Comparison of ENCODE assay signal across 14 cellular contexts in genomic region chr3:159989973-159990846, GRCh38. TPM values are rescaled to one million over a fixed set of nuclear protein-coding genes. Genes with fewer than 3 reads are reported as not detected.
DNase-seq lines count a peak whose midpoint lies in the region; ATAC-seq and TF ChIP-seq lines count a peak whose summit lies in the region.
"Had no signal": no experiment of that assay in that cellular context is flagged by ENCODE, and none has a peak within 500 bp of the region (broad histone marks: within the 10 kb centered on the region; RNA-seq: fewer than 3 reads in every experiment).

No MANE protein-coding gene starts in this region.

- H3K27me3 Mint-ChIP-seq in activated CD4-positive, alpha-beta memory T cell treated with anti-CD3 and anti-CD28 coated beads, Interleukin-2, amount 10 ng/mL, durations not matched to agents 7 days and 5 days: peaks cover 2% of the 10 kb centered on the region
- H3K27me3 Mint-ChIP-seq in activated CD4-positive, alpha-beta memory T cell treated with anti-CD3 and anti-CD28 coated beads for 36 hours: no peaks in the 10 kb centered on the region
- H3K27me3 Mint-ChIP-seq in chondrocyte (ENCODE audit: low read depth): no peaks in the 10 kb centered on the region
- H3K27me3 Mint-ChIP-seq in activated CD4-positive, alpha-beta T cell treated with anti-CD3 and anti-CD28 coated beads for 36 hours: peaks cover 6% of the 10 kb centered on the region

- H3K27ac ChIP-seq in KMS-11 (no peak overlapping the region), osteoblast (ENCODE audit: low read depth, low read length) (no peak overlapping the region)
- H3K27ac ChIP-seq: ascending aorta, BLaER1, gastroesophageal sphincter, HL-60 had no signal

- H2AFZ ChIP-seq in KMS-11 (ENCODE audit: low read depth) (peak overlapping the region; percentile 96; the same call in 1 of the 2 replicates), osteoblast (ENCODE audit: low read length) (no peak overlapping the region)

- H3K4me1 ChIP-seq in KMS-11 (ENCODE audit: low read depth, poor library complexity, severe bottlenecking): peaks cover 21% of the 10 kb centered on the region
- peaks cover 40% of the 10 kb centered on the region for H3K4me1 ChIP-seq in osteoblast (ENCODE audit: insufficient read depth, low read length)

- H3K4me1 Mint-ChIP-seq in activated CD4-positive, alpha-beta memory T cell treated with anti-CD3 and anti-CD28 coated beads, Interleukin-2, amount 10 ng/mL, durations not matched to agents 7 days and 5 days: peaks cover 17% of the 10 kb centered on the region
- peaks cover 17% of the 10 kb centered on the region for H3K4me1 Mint-ChIP-seq in activated CD4-positive, alpha-beta memory T cell treated with anti-CD3 and anti-CD28 coated beads for 36 hours (ENCODE audit: low read depth)
- H3K4me1 Mint-ChIP-seq in chondrocyte (ENCODE audit: low read depth): peaks cover 46% of the 10 kb centered on the region
- H3K4me1 Mint-ChIP-seq in activated CD4-positive, alpha-beta T cell treated with anti-CD3 and anti-CD28 coated beads for 36 hours: peaks cover 21% of the 10 kb centered on the region

- no peaks in the 10 kb centered on the region for H3K9me3 ChIP-seq in osteoblast (ENCODE audit: low read depth, low read length)
- H3K9me3 ChIP-seq: ascending aorta, BLaER1, gastroesophageal sphincter had no signal

- H3K4me2 ChIP-seq in KMS-11 (peak overlapping the region; percentile 46), osteoblast (ENCODE audit: insufficient read depth, low read length) (peak overlapping the region; percentile 88)

- H3K4me3 ChIP-seq in KMS-11 (IDR thresholded peaks at IDR 0.05; ENCODE audit: insufficient read depth, low read depth, low read length) (no peak overlapping the region), osteoblast (ENCODE audit: insufficient read depth, low read length) (peak overlapping the region; percentile 82)
- H3K4me3 ChIP-seq: BLaER1 had no signal

- intact Hi-C loops in activated CD4-positive, alpha-beta memory T cell treated with anti-CD3 and anti-CD28 coated beads for 36 hours (cut with micrococcal nuclease): loop anchor here (2.0 to 5.0 kb wide), 3 partner anchors 13 to 412 kb away; no protein-coding TSS in a partner anchor
- intact Hi-C loops in activated CD4-positive, alpha-beta T cell treated with anti-CD3 and anti-CD28 coated beads for 36 hours (cut with DNase I, micrococcal nuclease): loop anchor here (2.0 to 5.0 kb wide), 2 partner anchors 17 to 422 kb away; no protein-coding TSS in a partner anchor

- ATAC-seq in HG03025 (IDR thresholded peaks at IDR 0.05; ENCODE audit: low FRiP score, unreplicated experiment): no peak
- ATAC-seq in activated CD4-positive, alpha-beta T cell treated with anti-CD3 and anti-CD28 coated beads for 36 hours: no peak
- ATAC-seq in HG03039 (IDR thresholded peaks at IDR 0.05; ENCODE audit: unreplicated experiment): no peak
- ATAC-seq: gastroesophageal sphincter; stimulated activated naive CD8-positive, alpha-beta T cell treated with anti-CD3 and anti-CD28 coated beads, Interleukin-15, amount 100 ng/mL, for 72 hours had no signal

- peak overlapping the region; percentile 51 for H3K4me3 Mint-ChIP-seq in activated CD4-positive, alpha-beta memory T cell treated with anti-CD3 and anti-CD28 coated beads, Interleukin-2, amount 10 ng/mL, durations not matched to agents 7 days and 5 days
- H3K4me3 Mint-ChIP-seq in activated CD4-positive, alpha-beta memory T cell treated with anti-CD3 and anti-CD28 coated beads for 36 hours: no peak overlapping the region
- H3K4me3 Mint-ChIP-seq in chondrocyte (ENCODE audit: unreplicated experiment): peak overlapping the region; percentile 75
- H3K4me3 Mint-ChIP-seq in activated CD4-positive, alpha-beta T cell treated with anti-CD3 and anti-CD28 coated beads for 36 hours: no peak overlapping the region
- H3K4me3 Mint-ChIP-seq: stimulated activated naive CD8-positive, alpha-beta T cell treated with anti-CD3 and anti-CD28 coated beads, Interleukin-15, amount 100 ng/mL, for 72 hours had no signal

- H4K20me1 ChIP-seq in KMS-11 (ENCODE audit: insufficient read depth) (no peaks in the 10 kb centered on the region), osteoblast (ENCODE audit: insufficient read depth, low read length) (no peaks in the 10 kb centered on the region)
- H4K20me1 ChIP-seq: BLaER1 had no signal

- no peak for DNase-seq in activated CD4-positive, alpha-beta memory T cell treated with anti-CD3 and anti-CD28 coated beads, Interleukin-2, amount 10 ng/mL, durations not matched to agents 7 days and 5 days
- DNase-seq in activated CD4-positive, alpha-beta memory T cell treated with anti-CD3 and anti-CD28 coated beads for 36 hours: no peak
- DNase-seq in chondrocyte (ENCODE audit: low spot score) (no peak), osteoblast (ENCODE audit: insufficient read length, low spot score, missing footprints) (peak; percentile 42)
- DNase-seq in activated CD4-positive, alpha-beta T cell treated with anti-CD3 and anti-CD28 coated beads for 36 hours: no peak
- DNase-seq: activated CD4-positive, alpha-beta T cell treated with anti-CD3 and anti-CD28 coated beads, Interleukin-2, amount 50 U/mL, for 4 hours; stimulated activated naive CD8-positive, alpha-beta T cell treated with anti-CD3 and anti-CD28 coated beads, Interleukin-15, amount 100 ng/mL, for 72 hours had no signal

- CTCF ChIA-PET in activated CD4-positive, alpha-beta memory T cell treated with anti-CD3 and anti-CD28 coated beads, Interleukin-2, amount 10 ng/mL, durations not matched to agents 7 days and 5 days (lab: Charles Lee): interaction anchor here (0.7 to 8.3 kb wide), 5 partner anchors 13 to 104 kb away, joined by 3 to 148 read pairs (median 30); no protein-coding TSS in a partner anchor
- CTCF ChIA-PET in activated CD4-positive, alpha-beta memory T cell treated with anti-CD3 and anti-CD28 coated beads for 36 hours (lab: Charles Lee): interaction anchor here (0.8 to 7.5 kb wide), 6 partner anchors 13 to 144 kb away, joined by 3 to 105 read pairs (median 5); no protein-coding TSS in a partner anchor
- CTCF ChIA-PET in activated CD4-positive, alpha-beta T cell treated with anti-CD3 and anti-CD28 coated beads for 36 hours (lab: Charles Lee): interaction anchor here (0.5 to 7.1 kb wide), 9 partner anchors 13 to 1201 kb away, joined by 3 to 92 read pairs (median 3); no protein-coding TSS in a partner anchor

- no peak overlapping the region for H3K27ac Mint-ChIP-seq in activated CD4-positive, alpha-beta memory T cell treated with anti-CD3 and anti-CD28 coated beads, Interleukin-2, amount 10 ng/mL, durations not matched to agents 7 days and 5 days
- no peak overlapping the region for H3K27ac Mint-ChIP-seq in activated CD4-positive, alpha-beta memory T cell treated with anti-CD3 and anti-CD28 coated beads for 36 hours
- H3K27ac Mint-ChIP-seq in chondrocyte (ENCODE audit: unreplicated experiment): peak overlapping the region; percentile 43
- H3K27ac Mint-ChIP-seq in activated CD4-positive, alpha-beta T cell treated with anti-CD3 and anti-CD28 coated beads for 36 hours: no peak overlapping the region
- H3K27ac Mint-ChIP-seq: stimulated activated naive CD8-positive, alpha-beta T cell treated with anti-CD3 and anti-CD28 coated beads, Interleukin-15, amount 100 ng/mL, for 72 hours had no signal

- no peaks in the 10 kb centered on the region for H3K9me3 Mint-ChIP-seq in activated CD4-positive, alpha-beta memory T cell treated with anti-CD3 and anti-CD28 coated beads, Interleukin-2, amount 10 ng/mL, durations not matched to agents 7 days and 5 days
- no peaks in the 10 kb centered on the region for H3K9me3 Mint-ChIP-seq in activated CD4-positive, alpha-beta memory T cell treated with anti-CD3 and anti-CD28 coated beads for 36 hours
- H3K9me3 Mint-ChIP-seq in chondrocyte (ENCODE audit: low read depth): peaks cover 8% of the 10 kb centered on the region
- H3K9me3 Mint-ChIP-seq in activated CD4-positive, alpha-beta T cell treated with anti-CD3 and anti-CD28 coated beads for 36 hours (ENCODE audit: low read depth): no peaks in the 10 kb centered on the region
- H3K9me3 Mint-ChIP-seq: stimulated activated naive CD8-positive, alpha-beta T cell treated with anti-CD3 and anti-CD28 coated beads, Interleukin-15, amount 100 ng/mL, for 72 hours had no signal

- H3K36me3 Mint-ChIP-seq in activated CD4-positive, alpha-beta memory T cell treated with anti-CD3 and anti-CD28 coated beads, Interleukin-2, amount 10 ng/mL, durations not matched to agents 7 days and 5 days (ENCODE audit: low read depth): peaks cover 2% of the 10 kb centered on the region
- no peaks in the 10 kb centered on the region for H3K36me3 Mint-ChIP-seq in activated CD4-positive, alpha-beta memory T cell treated with anti-CD3 and anti-CD28 coated beads for 36 hours
- no peaks in the 10 kb centered on the region for H3K36me3 Mint-ChIP-seq in chondrocyte (ENCODE audit: low read depth)
- H3K36me3 Mint-ChIP-seq in activated CD4-positive, alpha-beta T cell treated with anti-CD3 and anti-CD28 coated beads for 36 hours (ENCODE audit: low read depth): no peaks in the 10 kb centered on the region

- TF ChIP-seq CTCF in KMS-11 (conservative IDR thresholded peaks at IDR 0.05; ENCODE audit: low read depth, low read length): 0 out of 2 replicates have a peak, but pooled peaks have one; percentile 11
- no peak for TF ChIP-seq CTCF in chondrocyte (IDR thresholded peaks at IDR 0.05)
- no peak for TF ChIP-seq CTCF in osteoblast (IDR thresholded peaks at IDR 0.05; ENCODE audit: extremely low read depth, low read depth, low read length)

- H3K79me2 ChIP-seq in KMS-11 (ENCODE audit: insufficient read depth, low read depth): no peaks in the 10 kb centered on the region
- no peaks in the 10 kb centered on the region for H3K79me2 ChIP-seq in osteoblast (ENCODE audit: insufficient read depth, low read length)

- no peak overlapping the region for H3K9ac ChIP-seq in KMS-11
- H3K9ac ChIP-seq: BLaER1 had no signal

- H3K36me3 ChIP-seq in KMS-11 (ENCODE audit: insufficient read depth): no peaks in the 10 kb centered on the region
- peaks cover 9% of the 10 kb centered on the region for H3K36me3 ChIP-seq in osteoblast (ENCODE audit: insufficient read depth, low read length)
- H3K36me3 ChIP-seq: ascending aorta, BLaER1, gastroesophageal sphincter had no signal

- POLR2A ChIA-PET in activated CD4-positive, alpha-beta memory T cell treated with anti-CD3 and anti-CD28 coated beads, Interleukin-2, amount 10 ng/mL, durations not matched to agents 7 days and 5 days (lab: Charles Lee): no interaction called here
- POLR2A ChIA-PET in activated CD4-positive, alpha-beta memory T cell treated with anti-CD3 and anti-CD28 coated beads for 36 hours (lab: Charles Lee): no interaction called here
- POLR2A ChIA-PET in activated CD4-positive, alpha-beta T cell treated with anti-CD3 and anti-CD28 coated beads for 36 hours (lab: Charles Lee): interaction anchor here (0.6 kb wide), 2 partner anchors 152 to 455 kb away, joined by 3 read pairs; no protein-coding TSS in a partner anchor

- H3K27me3 ChIP-seq in KMS-11 (ENCODE audit: insufficient read depth, low read depth): no peaks in the 10 kb centered on the region
- H3K27me3 ChIP-seq in osteoblast (ENCODE audit: insufficient read depth, low read length): no peaks in the 10 kb centered on the region
- H3K27me3 ChIP-seq: ascending aorta, gastroesophageal sphincter had no signal

RNA-seq across cellular contexts. Expression of gene IL12A, which starts 1.6 kb away (rescaled TPM):
- total RNA-seq in activated CD4-positive, alpha-beta memory T cell treated with anti-CD3 and anti-CD28 coated beads, Interleukin-2, amount 10 ng/mL, durations not matched to agents 7 days and 5 days: 1 to 10 TPM in 1 of 2 experiments, under 1 TPM in 1; 0.55 to 1.4 TPM
- not detected for total RNA-seq in activated CD4-positive, alpha-beta memory T cell treated with anti-CD3 and anti-CD28 coated beads for 36 hours
- total RNA-seq in chondrocyte: 1.3 to 1.9 TPM (median 1.5 TPM) in 3 replicates
- total RNA-seq in osteoblast: 3.2 and 4.7 TPM in 2 replicates
- not detected for total RNA-seq in activated CD4-positive, alpha-beta T cell treated with anti-CD3 and anti-CD28 coated beads for 36 hours
- total RNA-seq: ascending aorta had no signal

Comparison
In these comparisons a context has a peak if more than half of its experiments do, and no peak if none do; other contexts are left out.
1. H3K4me3 Mint-ChIP-seq: peak in activated CD4-positive, alpha-beta memory T cell treated with anti-CD3 and anti-CD28 coated beads, Interleukin-2, amount 10 ng/mL, durations not matched to agents 7 days and 5 days (single experiment) and chondrocyte (single experiment); none in activated CD4-positive, alpha-beta memory T cell treated with anti-CD3 and anti-CD28 coated beads for 36 hours (single experiment) and activated CD4-positive, alpha-beta T cell treated with anti-CD3 and anti-CD28 coated beads for 36 hours (single experiment).